In genomic region chr1:1616838-1617237, GRCh38 we compare ENCODE assay signal across 7 cellular contexts. TPM values are rescaled to one million over a fixed set of nuclear protein-coding genes. Genes with fewer than 3 reads are reported as not detected.
DNase-seq lines count a peak whose midpoint lies in the region; ATAC-seq and TF ChIP-seq lines count a peak whose summit lies in the region.
"Had no signal": no experiment of that assay in that cellular context is flagged by ENCODE, and none has a peak within 500 bp of the region (broad histone marks: within the 10 kb centered on the region; RNA-seq: fewer than 3 reads in every experiment).

No MANE protein-coding gene starts in this region.

- CTCF ChIA-PET in mammary epithelial cell (lab: Charles Lee; ENCODE audit: low non-redundant PET) = no interaction called here

- dilution Hi-C loops in mammary epithelial cell (cut with HindIII; ENCODE audit: low sequenced_read_pairs) = loop anchor here (10.0 kb wide), 3 partner anchors 242 to 392 kb away; partner anchors contain the start of gene AURKAIP1

- peak overlapping the region; percentile 97 for H3K4me2 ChIP-seq in mammary epithelial cell (ENCODE audit: insufficient read depth, low read depth, low read length)

- TF ChIP-seq POLR2A in erythroblast (IDR thresholded peaks at IDR 0.05; ENCODE audit: low read length) = no peak

- peaks cover 43% of the 10 kb centered on the region for H3K79me2 ChIP-seq in mammary epithelial cell (ENCODE audit: insufficient read depth, low read length)

- H3K4me3 ChIP-seq in HAP-1 (peak overlapping the region; percentile 99), mammary epithelial cell (replicated peaks in 1 of 3; ENCODE audit: insufficient read depth in 1 of 3, low read depth in 2 of 3, low read length in 3 of 3) (peak overlapping the region; percentile 84 to 99 (median 91)), neuron (ENCODE audit: low read length) (peak overlapping the region; percentile 91)

- no peak for ATAC-seq in GM18517 (IDR thresholded peaks at IDR 0.05; ENCODE audit: unreplicated experiment)

- no peaks in the 10 kb centered on the region for H4K20me1 ChIP-seq in mammary epithelial cell (ENCODE audit: insufficient read depth, low read length)

- no TSS peak for BruUV-seq in mammary epithelial cell (replicated peaks; lab: Mats Ljungman, UMichigan)

- in situ Hi-C loops in HAP-1 (cut with MboI; ENCODE audit: low sequenced_read_pairs) = no loop called here
- in situ Hi-C loops in mammary epithelial cell (cut with MboI; ENCODE audit: low sequenced_read_pairs in 2 of 2) = no loop called here

- intact Hi-C loops in mammary epithelial cell (cut with micrococcal nuclease) = no loop called here

- no peak overlapping the region for H3K27ac ChIP-seq in mammary epithelial cell (ENCODE audit: insufficient read depth, low read depth, low read length)

- DNase-seq in HAP-1 (ENCODE audit: low spot score in 2 of 2) (no peak), mammary epithelial cell (no peak), NOMO-1 treated with dmso at 0.1 percent for 144 hours (lab: John Stamatoyannopoulos, UW; ENCODE audit: unreplicated experiment) (no peak), erythroblast (lab: John Stamatoyannopoulos, UW) (no peak)
- DNase-seq: activated CD4-positive, CD25-positive, alpha-beta regulatory T cell had no signal

- peaks cover 9% of the 10 kb centered on the region for H3K4me1 ChIP-seq in HAP-1
- peaks cover 17% of the 10 kb centered on the region for H3K4me1 ChIP-seq in mammary epithelial cell (ENCODE audit: insufficient read depth, low read length)
- H3K4me1 ChIP-seq in neuron (ENCODE audit: insufficient read depth, low read length) = peaks cover 27% of the 10 kb centered on the region

- H3K9me3 ChIP-seq in HAP-1 (no peaks in the 10 kb centered on the region), mammary epithelial cell (replicated peaks; ENCODE audit: insufficient read depth, low read length) (no peaks in the 10 kb centered on the region), neuron (ENCODE audit: low read length) (no peaks in the 10 kb centered on the region)

- WGBS in mammary epithelial cell (ENCODE audit: low coverage, missing lambda C conversion rate) = 58% methylated on average over 16 of the region's 19 CpGs

- TF ChIP-seq CTCF in mammary epithelial cell (conservative IDR thresholded peaks at IDR 0.05 in 1 of 2, IDR thresholded peaks at IDR 0.05 in 1 of 2; ENCODE audit: extremely low read depth in 1 of 2, insufficient read depth in 1 of 2, low read depth in 1 of 2, low read length in 2 of 2) = no peak

- H3K27me3 ChIP-seq in HAP-1 (ENCODE audit: low read depth) (no peaks in the 10 kb centered on the region), mammary epithelial cell (ENCODE audit: insufficient read depth, low read length) (no peaks in the 10 kb centered on the region), neuron (ENCODE audit: insufficient read depth, low read length) (no peaks in the 10 kb centered on the region)

- H3K36me3 ChIP-seq in HAP-1 (replicated peaks) (peaks cover 8% of the 10 kb centered on the region; the same call in 1 of the 2 replicates), mammary epithelial cell (ENCODE audit: insufficient read depth, low read length) (no peaks in the 10 kb centered on the region), neuron (ENCODE audit: insufficient read depth, low read length) (peaks cover 8% of the 10 kb centered on the region)

- H3K9ac ChIP-seq in mammary epithelial cell (ENCODE audit: insufficient read depth, low read length) = no peak overlapping the region

- peak overlapping the region; percentile 91 for H2AFZ ChIP-seq in mammary epithelial cell (ENCODE audit: low read depth, low read length)
- no peak overlapping the region for H2AFZ ChIP-seq in neuron (ENCODE audit: low read depth, low read length)

RNA-seq across cellular contexts. Expression of gene MIB2, which starts 1.5 kb away (rescaled TPM):
- 10 to 100 TPM; 44.8 to 48.5 TPM for total RNA-seq in mammary epithelial cell
- 10.0 TPM for polyA plus RNA-seq in mammary epithelial cell
- 2.8 TPM for polyA minus RNA-seq in mammary epithelial cell

RNA-seq across cellular contexts. Expression of gene MMP23B, which starts 15.1 kb away (rescaled TPM):
- 1 to 10 TPM; 1.0 to 2.3 TPM for total RNA-seq in mammary epithelial cell
- polyA plus RNA-seq in mammary epithelial cell = not detected
- polyA minus RNA-seq in mammary epithelial cell = not detected

RNA-seq across cellular contexts. Expression of gene FNDC10, which starts 16.9 kb away (rescaled TPM):
- 10 to 100 TPM in 1 of 2 donors, 1 to 10 TPM in 1; 3.5 to 16.8 TPM for total RNA-seq in mammary epithelial cell
- polyA plus RNA-seq in mammary epithelial cell = 6.0 TPM
- polyA minus RNA-seq in mammary epithelial cell = 3.7 TPM

RNA-seq across cellular contexts. Expression of gene CDK11B, which starts 42.0 kb away (rescaled TPM):
- 10 to 100 TPM in 1 of 2 donors, 1 to 10 TPM in 1; 5.8 to 28.1 TPM for total RNA-seq in mammary epithelial cell
- 3.5 TPM for polyA plus RNA-seq in mammary epithelial cell
- 13.5 TPM for polyA minus RNA-seq in mammary epithelial cell

RNA-seq across cellular contexts. Expression of gene SSU72, which starts 42.2 kb away (rescaled TPM):
- 100 to 1,000 TPM in 1 of 2 donors, 10 to 100 TPM in 1; 77.5 to 125 TPM for total RNA-seq in mammary epithelial cell
- polyA plus RNA-seq in mammary epithelial cell = 110 TPM
- 105 TPM for polyA minus RNA-seq in mammary epithelial cell
